ENCODE assay signal across 14 cellular contexts in genomic region chr9:96040591-96041461, GRCh38.
DNase-seq lines count a peak whose midpoint lies in the region; ATAC-seq, FAIRE-seq and TF ChIP-seq lines count a peak whose summit lies in the region.
"Had no signal": no experiment of that assay in that cellular context is flagged by ENCODE, and none has a peak within 500 bp of the region (broad histone marks: within the 10 kb centered on the region; RNA-seq: fewer than 3 reads in every experiment).

No MANE protein-coding gene starts in this region.

- H3K4me3 Mint-ChIP-seq in activated naive CD8-positive, alpha-beta T cell treated with anti-CD3 and anti-CD28 coated beads, Interleukin-2, amount 10 ng/mL, durations not matched to agents 7 days and 5 days: no peak overlapping the region
- no peak overlapping the region for H3K4me3 Mint-ChIP-seq in activated naive CD8-positive, alpha-beta T cell treated with anti-CD3 and anti-CD28 coated beads, Interleukin-2, amount 50 U/mL, for 24 hours
- no peak overlapping the region for H3K4me3 Mint-ChIP-seq in H9

- CTCF ChIA-PET in RWPE1 (lab: Yijun Ruan, JAX): interaction anchor here (0.7 to 1.0 kb wide), 4 partner anchors 8 to 321 kb away, joined by 3 to 5 read pairs (median 4); no protein-coding TSS in a partner anchor

- H2AFZ ChIP-seq in H9 (ENCODE audit: low read length): no peak overlapping the region

- H2BK15ac ChIP-seq in H9 (ENCODE audit: low read depth, low read length): no peak overlapping the region

- intact Hi-C loops in right lobe of liver (cut with DNase I): no loop called here

- H3K4me3 ChIP-seq in right lobe of liver: no peak overlapping the region
- H3K4me3 ChIP-seq: skin epidermis had no signal

- TF ChIP-seq CTCF in VCaP (conservative IDR thresholded peaks at IDR 0.05) (no peak), right lobe of liver (IDR thresholded peaks at IDR 0.05) (no peak), RWPE1 (conservative IDR thresholded peaks at IDR 0.05; ENCODE audit: low read depth) (no peak), H9 (conservative IDR thresholded peaks at IDR 0.05) (no peak)

- peaks cover 21% of the 10 kb centered on the region for H3K36me3 Mint-ChIP-seq in activated naive CD8-positive, alpha-beta T cell treated with anti-CD3 and anti-CD28 coated beads, Interleukin-2, amount 10 ng/mL, durations not matched to agents 7 days and 5 days
- peaks cover 12% of the 10 kb centered on the region for H3K36me3 Mint-ChIP-seq in activated naive CD8-positive, alpha-beta T cell treated with anti-CD3 and anti-CD28 coated beads, Interleukin-2, amount 50 U/mL, for 24 hours (ENCODE audit: low read depth)
- H3K36me3 Mint-ChIP-seq in H9 (ENCODE audit: insufficient read depth in 1 of 3, low read depth in 3 of 3): peaks cover 7 to 32% (median 24%) of the 10 kb centered on the region in 3 experiments

- H3K9me3 ChIP-seq in right lobe of liver (no peaks in the 10 kb centered on the region), H9 (ENCODE audit: control insufficient read depth, low read depth, low read length) (peaks cover under 1% of the 10 kb centered on the region)
- H3K9me3 ChIP-seq: neutrophil had no signal

- no peaks in the 10 kb centered on the region for H3K36me3 ChIP-seq in right lobe of liver
- H3K36me3 ChIP-seq: neutrophil had no signal

- peak overlapping the region; percentile 36 for H3K27ac Mint-ChIP-seq in activated naive CD8-positive, alpha-beta T cell treated with anti-CD3 and anti-CD28 coated beads, Interleukin-2, amount 10 ng/mL, durations not matched to agents 7 days and 5 days
- H3K27ac Mint-ChIP-seq in activated naive CD8-positive, alpha-beta T cell treated with anti-CD3 and anti-CD28 coated beads, Interleukin-2, amount 50 U/mL, for 24 hours: no peak overlapping the region
- no peak overlapping the region for H3K27ac Mint-ChIP-seq in H9

- H3K14ac ChIP-seq in H9 (ENCODE audit: insufficient read depth, low read length): no peak overlapping the region

- H4K91ac ChIP-seq in H9 (ENCODE audit: insufficient read length, low read depth, low read length): no peak overlapping the region

- peaks cover 0 to 5% (median 0%) of the 10 kb centered on the region in 4 donors for H3K4me1 ChIP-seq in right lobe of liver
- H3K4me1 ChIP-seq in H9 (ENCODE audit: insufficient read depth, low read length): no peaks in the 10 kb centered on the region

- no peak overlapping the region for H4K8ac ChIP-seq in H9 (replicated peaks; ENCODE audit: insufficient read length, low read depth, low read length)

- peaks cover 19% of the 10 kb centered on the region for H3K4me1 Mint-ChIP-seq in activated naive CD8-positive, alpha-beta T cell treated with anti-CD3 and anti-CD28 coated beads, Interleukin-2, amount 10 ng/mL, durations not matched to agents 7 days and 5 days
- peaks cover 1% of the 10 kb centered on the region for H3K4me1 Mint-ChIP-seq in activated naive CD8-positive, alpha-beta T cell treated with anti-CD3 and anti-CD28 coated beads, Interleukin-2, amount 50 U/mL, for 24 hours
- peaks cover 9 to 13% of the 10 kb centered on the region in 2 experiments for H3K4me1 Mint-ChIP-seq in H9

- H3K4me2 ChIP-seq in H9 (ENCODE audit: insufficient read depth, insufficient read length, low read length): no peak overlapping the region

- H3K23me2 ChIP-seq in H9 (ENCODE audit: insufficient read length, low read depth, low read length, poor library complexity, severe bottlenecking): no peaks in the 10 kb centered on the region

- no peak overlapping the region for H2BK12ac ChIP-seq in H9 (ENCODE audit: insufficient read length, low read depth, low read length)

- no peak overlapping the region for H3K9ac ChIP-seq in H9 (ENCODE audit: extremely low read depth, insufficient read length, low read length)

- H2BK120ac ChIP-seq in H9 (ENCODE audit: low read depth, low read length, poor library complexity, severe bottlenecking): no peak overlapping the region

- no peaks in the 10 kb centered on the region for H3K79me1 ChIP-seq in H9 (ENCODE audit: insufficient read depth, low read depth, low read length, poor library complexity, severe bottlenecking)

- 40% methylated on average over 16 of the region's 21 CpGs for WGBS in right lobe of liver (ENCODE audit: insufficient coverage, low coverage, low lambda C conversion rate, missing lambda C conversion rate)
- no CpG with 5 or more reads among the region's 21 CpGs for WGBS in H9 (ENCODE audit: extremely low coverage, insufficient read length, low lambda C conversion rate)

- no peak for ATAC-seq in activated naive CD8-positive, alpha-beta T cell treated with anti-CD3 and anti-CD28 coated beads, Interleukin-2, amount 10 ng/mL, durations not matched to agents 7 days and 5 days (ENCODE audit: low read depth)
- no peak for ATAC-seq in activated naive CD8-positive, alpha-beta T cell treated with anti-CD3 and anti-CD28 coated beads, Interleukin-2, amount 50 U/mL, for 24 hours
- peak; percentile 64 to 88 (median 73) for ATAC-seq in right lobe of liver
- ATAC-seq: Panc1 had no signal

- no peak for DNase-seq in activated naive CD8-positive, alpha-beta T cell treated with anti-CD3 and anti-CD28 coated beads, Interleukin-2, amount 10 ng/mL, durations not matched to agents 7 days and 5 days
- DNase-seq in activated naive CD8-positive, alpha-beta T cell treated with anti-CD3 and anti-CD28 coated beads, Interleukin-2, amount 50 U/mL, for 24 hours: no peak
- DNase-seq in right lobe of liver (peak in 1 of 3 donors; percentile 66), RWPE1 (ENCODE audit: low spot score) (no peak), RCC 7860 (ENCODE audit: low spot score) (no peak), H9 (no peak)
- no peak for DNase-seq in activated naive CD4-positive, alpha-beta T cell (lab: John Stamatoyannopoulos, UW)
- DNase-seq: activated CD4-positive, alpha-beta T cell treated with anti-CD3 and anti-CD28 coated beads for 1 hour; mammary epithelial cell; NCI-H2171 treated with DMSO at 0.1 percent for 48 hours had no signal

- H2AK5ac ChIP-seq in H9 (ENCODE audit: insufficient read length, low read length): no peak overlapping the region

- peaks cover 28% of the 10 kb centered on the region for H3K9me3 Mint-ChIP-seq in activated naive CD8-positive, alpha-beta T cell treated with anti-CD3 and anti-CD28 coated beads, Interleukin-2, amount 10 ng/mL, durations not matched to agents 7 days and 5 days
- peaks cover 28% of the 10 kb centered on the region for H3K9me3 Mint-ChIP-seq in activated naive CD8-positive, alpha-beta T cell treated with anti-CD3 and anti-CD28 coated beads, Interleukin-2, amount 50 U/mL, for 24 hours
- H3K9me3 Mint-ChIP-seq in H9: peaks cover 18 to 29% of the 10 kb centered on the region in 2 experiments; a peak in 4 of 5 replicates

- TF ChIP-seq POLR2A in right lobe of liver (IDR thresholded peaks at IDR 0.05): no peak

- H4K20me1 ChIP-seq in H9 (ENCODE audit: control insufficient read depth, insufficient read depth, insufficient read length): no peaks in the 10 kb centered on the region

- no peak overlapping the region for H2BK5ac ChIP-seq in H9 (ENCODE audit: insufficient read length, low read length)

- no peak overlapping the region for H4K5ac ChIP-seq in H9 (ENCODE audit: insufficient read length, low read depth, low read length)

- H3T11ph ChIP-seq in H9 (ENCODE audit: low read length): no peak overlapping the region

- no peak overlapping the region for H3K18ac ChIP-seq in H9 (ENCODE audit: insufficient read length, low read depth, low read length)

- no peak overlapping the region for H3K56ac ChIP-seq in H9 (ENCODE audit: insufficient read length, low read depth, low read length)

- H3K79me2 ChIP-seq in H9 (ENCODE audit: insufficient read depth, low read length): no peaks in the 10 kb centered on the region

- no peak overlapping the region for H2BK20ac ChIP-seq in H9 (ENCODE audit: low read depth, low read length, poor library complexity, severe bottlenecking)

- H3K27me3 Mint-ChIP-seq in activated naive CD8-positive, alpha-beta T cell treated with anti-CD3 and anti-CD28 coated beads, Interleukin-2, amount 10 ng/mL, durations not matched to agents 7 days and 5 days: peaks cover 6% of the 10 kb centered on the region
- no peaks in the 10 kb centered on the region for H3K27me3 Mint-ChIP-seq in activated naive CD8-positive, alpha-beta T cell treated with anti-CD3 and anti-CD28 coated beads, Interleukin-2, amount 50 U/mL, for 24 hours
- peaks cover 81% of the 10 kb centered on the region for H3K27me3 Mint-ChIP-seq in H9 (ENCODE audit: low read depth)

- no peak overlapping the region for H3K23ac ChIP-seq in H9 (ENCODE audit: insufficient read length, low read depth, low read length)

- FAIRE-seq in RCC 7860 (lab: Jason Lieb, UNC): no peak

- POLR2A ChIA-PET in activated naive CD8-positive, alpha-beta T cell treated with anti-CD3 and anti-CD28 coated beads, Interleukin-2, amount 10 ng/mL, durations not matched to agents 7 days and 5 days (lab: Charles Lee): no interaction called here
- POLR2A ChIA-PET in RWPE1 (lab: Yijun Ruan, JAX; ENCODE audit: low non-redundant PET): no interaction called here

- H3K27ac ChIP-seq in VCaP (peak overlapping the region; percentile 82), right lobe of liver (no peak overlapping the region), RWPE1 (no peak overlapping the region), H9 (ENCODE audit: insufficient read length, low read depth, low read length) (no peak overlapping the region)
- H3K27ac ChIP-seq: neutrophil had no signal

- H3K4ac ChIP-seq in H9 (ENCODE audit: low read depth, low read length): no peak overlapping the region

- H3K27me3 ChIP-seq in right lobe of liver: no peaks in the 10 kb centered on the region
- H3K27me3 ChIP-seq in H9 (ENCODE audit: insufficient read depth, low read length): peaks cover 4% of the 10 kb centered on the region; the same call in 1 of the 2 replicates
- H3K27me3 ChIP-seq: neutrophil had no signal

Comparison
In these comparisons a context has a peak if more than half of its experiments do, and no peak if none do; other contexts are left out.
1. ATAC-seq: peak in right lobe of liver (4 of 4); none in activated naive CD8-positive, alpha-beta T cell treated with anti-CD3 and anti-CD28 coated beads, Interleukin-2, amount 10 ng/mL, durations not matched to agents 7 days and 5 days (single experiment) and activated naive CD8-positive, alpha-beta T cell treated with anti-CD3 and anti-CD28 coated beads, Interleukin-2, amount 50 U/mL, for 24 hours (single experiment).